In genomic region chr14:95585971-95586620, GRCh38 we compare ENCODE assay signal across 33 cellular contexts.
"Had no signal": no experiment of that assay in that cellular context is flagged by ENCODE, and none has a peak within 500 bp of the region (broad histone marks: within the 10 kb centered on the region; RNA-seq: fewer than 3 reads in every experiment).

No MANE protein-coding gene starts in this region.

- H3K4me3 ChIP-seq: left lung, lower lobe of right lung, neural progenitor cell, psoas muscle, right atrium auricular region, right lobe of liver, smooth muscle cell, stomach, testis, thyroid gland, transverse colon, upper lobe of right lung had no signal

- H3K4me1 ChIP-seq: left lung, lower lobe of right lung, neural progenitor cell, parathyroid adenoma, psoas muscle, right atrium auricular region, right lobe of liver, stomach, testis, thyroid gland, transverse colon, upper lobe of right lung had no signal

- H3K27ac ChIP-seq: left lung, lower lobe of right lung, neural progenitor cell, neutrophil, parathyroid adenoma, psoas muscle, right atrium auricular region, right lobe of liver, stomach, testis, thyroid gland, transverse colon, upper lobe of right lung had no signal

- H3K36me3 ChIP-seq: left lung, lower lobe of right lung, neural progenitor cell, neutrophil, right atrium auricular region, right lobe of liver, stomach, thyroid gland, transverse colon, upper lobe of right lung had no signal

- H2AFZ ChIP-seq: neural progenitor cell, parathyroid adenoma had no signal

- DNase-seq: hypothalamus; immature natural killer cell; kidney; left colon; left lung; lower lobe of right lung; mammary epithelial cell; mesenchymal stem cell; naive B cell; natural killer cell; nephron progenitor cell; occipital lobe; psoas muscle; right lobe of liver; stimulated activated CD4-positive, alpha-beta T cell treated with anti-CD3 and anti-CD28 coated beads, Interleukin-1b, Interleukin-23, amount 100 ng/mL, for 48 hours; stimulated activated CD4-positive, alpha-beta T cell treated with anti-CD3 and anti-CD28 coated beads, Interleukin-2, amount 100 ng/mL, for 48 hours; stimulated activated CD4-positive, alpha-beta T cell treated with anti-CD3 and anti-CD28 coated beads, Interleukin-4, amount 100 ng/mL, for 4 hours; stimulated activated CD8-positive, alpha-beta memory T cell treated with anti-CD3 and anti-CD28 coated beads, Interleukin-4, amount 100 ng/mL, for 48 hours; stimulated activated naive CD4-positive, alpha-beta T cell treated with Interleukin-2 at 50 U/mL for 16 hours; stomach; testis; thyroid gland; transverse colon; upper lobe of right lung had no signal

- H3K4me1 Mint-ChIP-seq: immature natural killer cell; mesothelial cell of epicardium; natural killer cell; nephron progenitor cell; neural progenitor cell; stimulated activated memory B cell treated with anti-CD40 and anti-IgM and Interleukin-4, amounts not matched to agents 10 μg/mL and 1 μg/mL and 100 μg/mL, for 72 hours had no signal

- H3K4me2 ChIP-seq: neural progenitor cell, smooth muscle cell had no signal

- ATAC-seq: left colon; left lung; lower lobe of right lung; natural killer cell; psoas muscle; right lobe of liver; stimulated activated memory B cell treated with anti-CD40 and anti-IgM and Interleukin-4, amounts not matched to agents 10 μg/mL and 1 μg/mL and 100 μg/mL, for 72 hours; upper lobe of right lung had no signal

- H3K27me3 ChIP-seq: neural progenitor cell, right atrium auricular region, right lobe of liver, testis, thyroid gland, transverse colon, upper lobe of right lung had no signal

- H3K4me3 Mint-ChIP-seq: immature natural killer cell; mesothelial cell of epicardium; naive B cell; natural killer cell; nephron progenitor cell; neural progenitor cell; stimulated activated memory B cell treated with anti-CD40 and anti-IgM and Interleukin-4, amounts not matched to agents 10 μg/mL and 1 μg/mL and 100 μg/mL, for 72 hours had no signal

- H3K79me2 ChIP-seq: parathyroid adenoma had no signal

- H3K9me3 ChIP-seq: lower lobe of right lung, neutrophil, psoas muscle, right atrium auricular region, right lobe of liver, testis, thyroid gland, transverse colon, upper lobe of right lung had no signal

- FAIRE-seq: islet of Langerhans, kidney, urothelium cell line had no signal

- H3K27ac Mint-ChIP-seq: immature natural killer cell; mesothelial cell of epicardium; natural killer cell; nephron progenitor cell; neural progenitor cell; stimulated activated memory B cell treated with anti-CD40 and anti-IgM and Interleukin-4, amounts not matched to agents 10 μg/mL and 1 μg/mL and 100 μg/mL, for 72 hours had no signal

- H3K9ac ChIP-seq: neural progenitor cell, parathyroid adenoma had no signal
